In the genomic region with DNA sequence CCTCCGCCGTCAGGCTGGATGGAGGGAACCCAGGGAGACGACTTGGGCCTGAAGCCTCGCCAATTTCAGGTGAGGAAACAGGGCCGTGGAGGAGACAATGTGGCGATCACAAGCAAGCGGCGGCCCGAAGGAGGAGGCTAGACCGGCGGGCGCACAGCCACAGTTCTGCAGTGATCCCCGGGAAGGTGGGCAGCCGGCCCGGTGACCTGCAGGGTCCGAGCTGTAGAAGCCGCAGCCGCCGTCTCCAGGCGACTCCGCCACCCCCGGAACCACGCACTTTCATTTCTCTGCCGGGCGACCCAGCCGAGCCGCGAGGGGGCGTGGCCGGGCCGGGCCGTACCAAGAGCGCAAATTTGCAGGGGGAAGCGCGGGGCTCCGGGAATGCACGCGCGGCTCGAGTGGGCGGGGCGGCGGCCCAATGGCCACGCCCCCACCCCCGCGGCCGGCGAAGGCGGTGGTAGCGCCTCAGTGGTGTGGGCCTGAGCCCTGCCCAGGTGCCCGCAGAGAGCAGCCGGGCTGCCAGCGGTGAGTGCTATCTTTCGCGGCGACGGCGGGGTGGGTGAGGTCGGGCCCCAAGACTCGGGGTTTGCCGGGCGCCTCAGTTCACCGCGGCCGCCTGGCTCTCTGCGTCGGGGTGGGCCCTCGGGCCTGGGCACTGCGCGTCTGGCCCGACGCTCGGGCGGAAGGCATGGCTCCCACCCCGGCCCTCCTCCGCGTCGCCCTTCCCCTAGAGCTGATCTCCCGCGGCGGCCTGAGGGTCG, we compare ENCODE assay signal across 1 cellular context.
TF ChIP-seq lines count a peak whose summit lies in the region.

Gene POR, plus strand, starts transcription at position 501 of the 761 bp plus-strand sequence. CDS start 38,847 bp downstream, outside the sequence.

TF ChIP-seq in HepG2, 621 proteins besides CTCF, POLR2A, EP300 and RAD21 (continued from another document):
- no peak for TF ChIP-seq FOXP1 (IDR thresholded peaks at IDR 0.05)
- TF ChIP-seq FOXP1 (CRISPR knock-in tag; IDR thresholded peaks at IDR 0.05), result no peak
- TF ChIP-seq, protein P1, sequence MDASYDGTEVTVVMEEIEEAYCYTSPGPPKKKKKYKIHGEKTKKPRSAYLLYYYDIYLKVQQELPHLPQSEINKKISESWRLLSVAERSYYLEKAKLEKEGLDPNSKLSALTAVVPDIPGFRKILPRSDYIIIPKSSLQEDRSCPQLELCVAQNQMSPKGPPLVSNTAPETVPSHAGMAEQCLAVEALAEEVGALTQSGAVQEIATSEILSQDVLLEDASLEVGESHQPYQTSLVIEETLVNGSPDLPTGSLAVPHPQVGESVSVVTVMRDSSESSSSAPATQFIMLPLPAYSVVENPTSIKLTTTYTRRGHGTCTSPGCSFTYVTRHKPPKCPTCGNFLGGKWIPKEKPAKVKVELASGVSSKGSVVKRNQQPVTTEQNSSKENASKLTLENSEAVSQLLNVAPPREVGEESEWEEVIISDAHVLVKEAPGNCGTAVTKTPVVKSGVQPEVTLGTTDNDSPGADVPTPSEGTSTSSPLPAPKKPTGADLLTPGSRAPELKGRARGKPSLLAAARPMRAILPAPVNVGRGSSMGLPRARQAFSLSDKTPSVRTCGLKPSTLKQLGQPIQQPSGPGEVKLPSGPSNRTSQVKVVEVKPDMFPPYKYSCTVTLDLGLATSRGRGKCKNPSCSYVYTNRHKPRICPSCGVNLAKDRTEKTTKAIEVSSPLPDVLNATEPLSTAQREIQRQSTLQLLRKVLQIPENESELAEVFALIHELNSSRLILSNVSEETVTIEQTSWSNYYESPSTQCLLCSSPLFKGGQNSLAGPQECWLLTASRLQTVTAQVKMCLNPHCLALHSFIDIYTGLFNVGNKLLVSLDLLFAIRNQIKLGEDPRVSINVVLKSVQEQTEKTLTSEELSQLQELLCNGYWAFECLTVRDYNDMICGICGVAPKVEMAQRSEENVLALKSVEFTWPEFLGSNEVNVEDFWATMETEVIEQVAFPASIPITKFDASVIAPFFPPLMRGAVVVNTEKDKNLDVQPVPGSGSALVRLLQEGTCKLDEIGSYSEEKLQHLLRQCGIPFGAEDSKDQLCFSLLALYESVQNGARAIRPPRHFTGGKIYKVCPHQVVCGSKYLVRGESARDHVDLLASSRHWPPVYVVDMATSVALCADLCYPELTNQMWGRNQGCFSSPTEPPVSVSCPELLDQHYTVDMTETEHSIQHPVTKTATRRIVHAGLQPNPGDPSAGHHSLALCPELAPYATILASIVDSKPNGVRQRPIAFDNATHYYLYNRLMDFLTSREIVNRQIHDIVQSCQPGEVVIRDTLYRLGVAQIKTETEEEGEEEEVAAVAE (CRISPR knock-in tag; IDR thresholded peaks at IDR 0.05; ENCODE audit: borderline replicate concordance), result 0 out of 2 replicates have a peak, but pooled peaks have one; percentile 31
- TF ChIP-seq, protein P2, sequence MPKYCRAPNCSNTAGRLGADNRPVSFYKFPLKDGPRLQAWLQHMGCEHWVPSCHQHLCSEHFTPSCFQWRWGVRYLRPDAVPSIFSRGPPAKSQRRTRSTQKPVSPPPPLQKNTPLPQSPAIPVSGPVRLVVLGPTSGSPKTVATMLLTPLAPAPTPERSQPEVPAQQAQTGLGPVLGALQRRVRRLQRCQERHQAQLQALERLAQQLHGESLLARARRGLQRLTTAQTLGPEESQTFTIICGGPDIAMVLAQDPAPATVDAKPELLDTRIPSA (CRISPR knock-in tag; IDR thresholded peaks at IDR 0.05; ENCODE audit: borderline replicate concordance), result no peak; the same call in 1 of the 2 replicates
- TF ChIP-seq POLR2G (IDR thresholded peaks at IDR 0.05; ENCODE audit: low read depth, low read length), result peak; percentile 99
- TF ChIP-seq ZNF569 (CRISPR knock-in tag; IDR thresholded peaks at IDR 0.05; ENCODE audit: borderline replicate concordance), result no peak
- TF ChIP-seq SUZ12 (IDR thresholded peaks at IDR 0.05; ENCODE audit: low read depth, low read length), result no peak
- peak; percentile 65 for TF ChIP-seq MIXL1 (CRISPR knock-in tag; IDR thresholded peaks at IDR 0.05)
- peak; percentile 96; the same call in 1 of the 2 replicates for TF ChIP-seq ZNF235 (CRISPR knock-in tag; IDR thresholded peaks at IDR 0.05; ENCODE audit: borderline replicate concordance)
- TF ChIP-seq, protein P3, sequence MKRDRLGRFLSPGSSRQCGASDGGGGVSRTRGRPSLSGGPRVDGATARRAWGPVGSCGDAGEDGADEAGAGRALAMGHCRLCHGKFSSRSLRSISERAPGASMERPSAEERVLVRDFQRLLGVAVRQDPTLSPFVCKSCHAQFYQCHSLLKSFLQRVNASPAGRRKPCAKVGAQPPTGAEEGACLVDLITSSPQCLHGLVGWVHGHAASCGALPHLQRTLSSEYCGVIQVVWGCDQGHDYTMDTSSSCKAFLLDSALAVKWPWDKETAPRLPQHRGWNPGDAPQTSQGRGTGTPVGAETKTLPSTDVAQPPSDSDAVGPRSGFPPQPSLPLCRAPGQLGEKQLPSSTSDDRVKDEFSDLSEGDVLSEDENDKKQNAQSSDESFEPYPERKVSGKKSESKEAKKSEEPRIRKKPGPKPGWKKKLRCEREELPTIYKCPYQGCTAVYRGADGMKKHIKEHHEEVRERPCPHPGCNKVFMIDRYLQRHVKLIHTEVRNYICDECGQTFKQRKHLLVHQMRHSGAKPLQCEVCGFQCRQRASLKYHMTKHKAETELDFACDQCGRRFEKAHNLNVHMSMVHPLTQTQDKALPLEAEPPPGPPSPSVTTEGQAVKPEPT (CRISPR knock-in tag; IDR thresholded peaks at IDR 0.05; ENCODE audit: low read depth), result peak; percentile 38; the same call in 1 of the 2 replicates
- TF ChIP-seq NFATC3 (CRISPR knock-in tag; IDR thresholded peaks at IDR 0.05), result 0 out of 2 replicates have a peak, but pooled peaks have one; percentile 36
- no peak for TF ChIP-seq KLF15 (CRISPR knock-in tag; IDR thresholded peaks at IDR 0.05; ENCODE audit: borderline replicate concordance)
- peak; percentile 35; the same call in 1 of the 2 replicates for TF ChIP-seq SIX4 (CRISPR knock-in tag; IDR thresholded peaks at IDR 0.05)
